8 cellular contexts compared by ENCODE assay signal in the genomic region with DNA sequence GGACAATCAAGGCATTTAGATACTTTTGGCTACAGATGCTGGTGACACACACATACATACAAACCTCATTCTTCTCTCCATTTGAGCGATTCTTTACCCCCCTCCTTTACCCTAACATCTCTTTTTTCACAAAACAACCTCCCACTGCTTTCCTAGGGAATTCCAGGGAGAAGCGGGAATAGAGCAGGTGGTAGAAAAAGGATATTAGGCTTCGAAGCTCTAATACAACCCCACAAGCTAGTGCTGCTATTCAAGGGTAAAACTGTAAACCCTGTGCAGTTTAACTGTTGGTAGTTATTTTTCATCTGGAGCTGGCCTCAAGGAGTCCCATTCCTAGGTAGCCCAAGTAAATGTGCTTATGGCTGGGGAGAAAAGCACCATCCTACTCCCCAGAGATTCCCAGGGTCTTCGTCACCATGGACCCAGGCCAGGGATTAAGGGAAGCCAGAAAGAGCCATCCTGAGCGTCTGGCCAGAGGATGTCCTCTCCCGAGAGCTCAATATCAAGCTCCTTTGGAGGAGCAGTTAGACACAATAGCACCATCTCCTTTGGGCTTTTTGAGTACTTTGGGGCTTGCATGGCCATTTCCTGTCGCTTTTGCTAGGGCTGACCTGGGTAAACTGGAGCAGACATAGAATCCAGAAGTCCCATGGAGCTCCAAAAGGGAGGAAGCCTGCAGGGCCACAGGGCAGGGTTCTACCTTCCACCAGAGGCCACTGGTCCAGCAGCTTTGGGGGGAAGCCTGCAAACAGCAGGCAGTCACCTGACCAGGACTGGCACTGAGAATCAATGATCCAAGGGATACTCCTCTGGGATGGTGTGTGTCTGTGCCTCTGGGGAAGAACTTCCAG. TPM values are rescaled to one million over a fixed set of nuclear protein-coding genes. Genes with fewer than 3 reads are reported as not detected.
A peak's percentile ranks its signal among the peaks of the same experiment; 100 is the strongest.
DNase-seq lines count a peak whose midpoint lies in the region; ATAC-seq and TF ChIP-seq lines count a peak whose summit lies in the region.

No MANE protein-coding gene starts in this region.

- peak overlapping the region; percentile 85 to 91 (median 88) for H3K27ac ChIP-seq in esophagus muscularis mucosa (replicated peaks in 1 of 4)
- peak overlapping the region; percentile 80 to 85 for H3K27ac ChIP-seq in prostate gland

- H3K27me3 Mint-ChIP-seq in T-helper 2 cell treated with Interferon-gamma antibody and Interleukin-4, amounts not matched to agents 5 μg/mL and 100 μg/mL, for 36 hours (ENCODE audit: low read depth) = no peaks in the 10 kb centered on the region

- no peaks in the 10 kb centered on the region for H3K9me3 Mint-ChIP-seq in T-helper 2 cell treated with Interferon-gamma antibody and Interleukin-4, amounts not matched to agents 5 μg/mL and 100 μg/mL, for 36 hours

- H3K36me3 ChIP-seq in esophagus muscularis mucosa (no peaks in the 10 kb centered on the region), prostate gland (no peaks in the 10 kb centered on the region)

- DNase-seq in COLO829 (ENCODE audit: low spot score) (peak; percentile 84), esophagus muscularis mucosa (ENCODE audit: extremely low spot score) (no peak), prostate gland (ENCODE audit: low spot score) (no peak), NCI-H1092 treated with DMSO at 0.1 percent for 48 hours (lab: John Stamatoyannopoulos, UW) (no peak), islet precursor cell (no peak)
- DNase-seq in T-helper 2 cell treated with Interferon-gamma antibody and Interleukin-4, amounts not matched to agents 5 μg/mL and 100 μg/mL, for 36 hours (ENCODE audit: low spot score) = no peak

- H3K9me3 ChIP-seq in esophagus muscularis mucosa (no peaks in the 10 kb centered on the region), prostate gland (no peaks in the 10 kb centered on the region)

- intact Hi-C loops in esophagus muscularis mucosa (cut with DNase I) (loop anchor here (5.0 kb wide), 5 partner anchors 103 to 503 kb away; partner anchors contain the start of gene MTMR2), prostate gland (cut with DNase I) (loop anchor here (5.0 kb wide), 3 partner anchors 113 to 493 kb away; no protein-coding TSS in a partner anchor)

- TF ChIP-seq POLR2A in esophagus muscularis mucosa (IDR thresholded peaks at IDR 0.05; ENCODE audit: low read depth) (no peak), prostate gland (IDR thresholded peaks at IDR 0.05) (no peak)

- no peak for ATAC-seq in GM21515 (IDR thresholded peaks at IDR 0.05; ENCODE audit: unreplicated experiment)
- ATAC-seq in HG03432 (IDR thresholded peaks at IDR 0.05; ENCODE audit: unreplicated experiment) = no peak

- H3K27ac Mint-ChIP-seq in T-helper 2 cell treated with Interferon-gamma antibody and Interleukin-4, amounts not matched to agents 5 μg/mL and 100 μg/mL, for 36 hours = peak overlapping the region; percentile 93

- no peak for TF ChIP-seq EP300 in esophagus muscularis mucosa (IDR thresholded peaks at IDR 0.05)

- H3K36me3 Mint-ChIP-seq in T-helper 2 cell treated with Interferon-gamma antibody and Interleukin-4, amounts not matched to agents 5 μg/mL and 100 μg/mL, for 36 hours (ENCODE audit: low read depth) = peaks cover 7% of the 10 kb centered on the region

- no peaks in the 10 kb centered on the region for H3K27me3 ChIP-seq in esophagus muscularis mucosa
- H3K27me3 ChIP-seq in prostate gland (replicated peaks; ENCODE audit: insufficient read depth) = no peaks in the 10 kb centered on the region

- peaks cover 59% of the 10 kb centered on the region for H3K4me1 Mint-ChIP-seq in T-helper 2 cell treated with Interferon-gamma antibody and Interleukin-4, amounts not matched to agents 5 μg/mL and 100 μg/mL, for 36 hours (ENCODE audit: low read depth)

- H3K4me3 Mint-ChIP-seq in T-helper 2 cell treated with Interferon-gamma antibody and Interleukin-4, amounts not matched to agents 5 μg/mL and 100 μg/mL, for 36 hours = peak overlapping the region; percentile 96

- WGBS in esophagus muscularis mucosa = 35% methylated on average over 5 of the region's 7 CpGs
- 60% methylated on average over 7 of the region's 7 CpGs for WGBS in prostate gland

- peaks cover 46 to 69% (median 61%) of the 10 kb centered on the region in 4 donors for H3K4me1 ChIP-seq in esophagus muscularis mucosa
- H3K4me1 ChIP-seq in prostate gland (replicated peaks) = peaks cover 17% of the 10 kb centered on the region

- TF ChIP-seq CTCF in esophagus muscularis mucosa (IDR thresholded peaks at IDR 0.05) (no peak), prostate gland (IDR thresholded peaks at IDR 0.05) (no peak)

- H3K4me3 ChIP-seq in esophagus muscularis mucosa (peak overlapping the region; percentile 66 to 90 (median 68)), prostate gland (peak overlapping the region; percentile 11 to 62)

RNA-seq across cellular contexts. Expression of gene MAML2, which starts 3.1 kb away (rescaled TPM):
- total RNA-seq in esophagus muscularis mucosa (10 to 100 TPM; 20.0 to 33.7 (median 23.2) TPM), prostate gland (10 to 100 TPM; 28.9 to 30.4 TPM)

RNA-seq across cellular contexts. Expression of gene CCDC82, which starts 49.8 kb away (rescaled TPM):
- total RNA-seq in esophagus muscularis mucosa = 10 to 100 TPM; 12.3 to 23.3 (median 14.7) TPM
- total RNA-seq in prostate gland = 10 to 100 TPM in 1 of 2 donors, 1 to 10 TPM in 1; 8.5 to 20.3 TPM

RNA-seq across cellular contexts. Expression of gene JRKL, which starts 49.9 kb away (rescaled TPM):
- total RNA-seq in esophagus muscularis mucosa (1 to 10 TPM; 4.5 to 7.9 (median 6.9) TPM), prostate gland (1 to 10 TPM; 5.9 to 9.8 TPM)
